In genomic region chr17:20226814-20227482, GRCh38 we compare ENCODE assay signal across 1 cellular context.
TF ChIP-seq lines count a peak whose summit lies in the region.

No MANE protein-coding gene starts in this region.

TF ChIP-seq in HepG2, 621 proteins besides CTCF, POLR2A, EP300 and RAD21 (continued from another document and continues in another):
- TF ChIP-seq, protein P1, sequence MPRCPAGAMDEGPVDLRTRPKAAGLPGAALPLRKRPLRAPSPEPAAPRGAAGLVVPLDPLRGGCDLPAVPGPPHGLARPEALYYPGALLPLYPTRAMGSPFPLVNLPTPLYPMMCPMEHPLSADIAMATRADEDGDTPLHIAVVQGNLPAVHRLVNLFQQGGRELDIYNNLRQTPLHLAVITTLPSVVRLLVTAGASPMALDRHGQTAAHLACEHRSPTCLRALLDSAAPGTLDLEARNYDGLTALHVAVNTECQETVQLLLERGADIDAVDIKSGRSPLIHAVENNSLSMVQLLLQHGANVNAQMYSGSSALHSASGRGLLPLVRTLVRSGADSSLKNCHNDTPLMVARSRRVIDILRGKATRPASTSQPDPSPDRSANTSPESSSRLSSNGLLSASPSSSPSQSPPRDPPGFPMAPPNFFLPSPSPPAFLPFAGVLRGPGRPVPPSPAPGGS (CRISPR knock-in tag; IDR thresholded peaks at IDR 0.05): no peak
- TF ChIP-seq YEATS2 (CRISPR knock-in tag; IDR thresholded peaks at IDR 0.05; ENCODE audit: borderline replicate concordance) (no peak), TSC22D2 (CRISPR knock-in tag; IDR thresholded peaks at IDR 0.05; ENCODE audit: borderline replicate concordance) (0 out of 2 replicates have a peak, but pooled peaks have one; percentile 43), ZNF761 (CRISPR knock-in tag; conservative IDR thresholded peaks at IDR 0.05) (no peak), REL (CRISPR knock-in tag; conservative IDR thresholded peaks at IDR 0.05) (no peak), ELF1 (CRISPR knock-in tag; IDR thresholded peaks at IDR 0.05) (no peak), ZNF263 (CRISPR knock-in tag; IDR thresholded peaks at IDR 0.05) (no peak), ZNF747 (CRISPR knock-in tag; IDR thresholded peaks at IDR 0.05; ENCODE audit: borderline replicate concordance) (no peak), ZBTB38 (CRISPR knock-in tag; IDR thresholded peaks at IDR 0.05) (no peak), TBX2 (CRISPR knock-in tag; IDR thresholded peaks at IDR 0.05; ENCODE audit: borderline replicate concordance) (no peak), ZNF264 (CRISPR knock-in tag; IDR thresholded peaks at IDR 0.05) (no peak), ZNF746 (CRISPR knock-in tag; IDR thresholded peaks at IDR 0.05) (no peak), ZNF558 (CRISPR knock-in tag; IDR thresholded peaks at IDR 0.05; ENCODE audit: borderline replicate concordance) (no peak), ZNF564 (CRISPR knock-in tag; IDR thresholded peaks at IDR 0.05) (no peak), ZNF230 (CRISPR knock-in tag; IDR thresholded peaks at IDR 0.05) (no peak), ZFX (CRISPR knock-in tag; IDR thresholded peaks at IDR 0.05; ENCODE audit: low read depth) (no peak), ZNF121 (CRISPR knock-in tag; IDR thresholded peaks at IDR 0.05) (no peak), NFATC3 (CRISPR knock-in tag; IDR thresholded peaks at IDR 0.05) (no peak), KLF16 (CRISPR knock-in tag; IDR thresholded peaks at IDR 0.05) (no peak), ZNF234 (CRISPR knock-in tag; conservative IDR thresholded peaks at IDR 0.05) (no peak), HHEX (CRISPR knock-in tag; IDR thresholded peaks at IDR 0.05) (no peak), ZBTB44 (CRISPR knock-in tag; IDR thresholded peaks at IDR 0.05) (no peak), SMC3 (IDR thresholded peaks at IDR 0.05; ENCODE audit: low read length) (peak; percentile 80), HDAC2 (CRISPR knock-in tag; IDR thresholded peaks at IDR 0.05) (no peak), ZNF354B (CRISPR knock-in tag; IDR thresholded peaks at IDR 0.05) (no peak)
- TF ChIP-seq, protein P2, sequence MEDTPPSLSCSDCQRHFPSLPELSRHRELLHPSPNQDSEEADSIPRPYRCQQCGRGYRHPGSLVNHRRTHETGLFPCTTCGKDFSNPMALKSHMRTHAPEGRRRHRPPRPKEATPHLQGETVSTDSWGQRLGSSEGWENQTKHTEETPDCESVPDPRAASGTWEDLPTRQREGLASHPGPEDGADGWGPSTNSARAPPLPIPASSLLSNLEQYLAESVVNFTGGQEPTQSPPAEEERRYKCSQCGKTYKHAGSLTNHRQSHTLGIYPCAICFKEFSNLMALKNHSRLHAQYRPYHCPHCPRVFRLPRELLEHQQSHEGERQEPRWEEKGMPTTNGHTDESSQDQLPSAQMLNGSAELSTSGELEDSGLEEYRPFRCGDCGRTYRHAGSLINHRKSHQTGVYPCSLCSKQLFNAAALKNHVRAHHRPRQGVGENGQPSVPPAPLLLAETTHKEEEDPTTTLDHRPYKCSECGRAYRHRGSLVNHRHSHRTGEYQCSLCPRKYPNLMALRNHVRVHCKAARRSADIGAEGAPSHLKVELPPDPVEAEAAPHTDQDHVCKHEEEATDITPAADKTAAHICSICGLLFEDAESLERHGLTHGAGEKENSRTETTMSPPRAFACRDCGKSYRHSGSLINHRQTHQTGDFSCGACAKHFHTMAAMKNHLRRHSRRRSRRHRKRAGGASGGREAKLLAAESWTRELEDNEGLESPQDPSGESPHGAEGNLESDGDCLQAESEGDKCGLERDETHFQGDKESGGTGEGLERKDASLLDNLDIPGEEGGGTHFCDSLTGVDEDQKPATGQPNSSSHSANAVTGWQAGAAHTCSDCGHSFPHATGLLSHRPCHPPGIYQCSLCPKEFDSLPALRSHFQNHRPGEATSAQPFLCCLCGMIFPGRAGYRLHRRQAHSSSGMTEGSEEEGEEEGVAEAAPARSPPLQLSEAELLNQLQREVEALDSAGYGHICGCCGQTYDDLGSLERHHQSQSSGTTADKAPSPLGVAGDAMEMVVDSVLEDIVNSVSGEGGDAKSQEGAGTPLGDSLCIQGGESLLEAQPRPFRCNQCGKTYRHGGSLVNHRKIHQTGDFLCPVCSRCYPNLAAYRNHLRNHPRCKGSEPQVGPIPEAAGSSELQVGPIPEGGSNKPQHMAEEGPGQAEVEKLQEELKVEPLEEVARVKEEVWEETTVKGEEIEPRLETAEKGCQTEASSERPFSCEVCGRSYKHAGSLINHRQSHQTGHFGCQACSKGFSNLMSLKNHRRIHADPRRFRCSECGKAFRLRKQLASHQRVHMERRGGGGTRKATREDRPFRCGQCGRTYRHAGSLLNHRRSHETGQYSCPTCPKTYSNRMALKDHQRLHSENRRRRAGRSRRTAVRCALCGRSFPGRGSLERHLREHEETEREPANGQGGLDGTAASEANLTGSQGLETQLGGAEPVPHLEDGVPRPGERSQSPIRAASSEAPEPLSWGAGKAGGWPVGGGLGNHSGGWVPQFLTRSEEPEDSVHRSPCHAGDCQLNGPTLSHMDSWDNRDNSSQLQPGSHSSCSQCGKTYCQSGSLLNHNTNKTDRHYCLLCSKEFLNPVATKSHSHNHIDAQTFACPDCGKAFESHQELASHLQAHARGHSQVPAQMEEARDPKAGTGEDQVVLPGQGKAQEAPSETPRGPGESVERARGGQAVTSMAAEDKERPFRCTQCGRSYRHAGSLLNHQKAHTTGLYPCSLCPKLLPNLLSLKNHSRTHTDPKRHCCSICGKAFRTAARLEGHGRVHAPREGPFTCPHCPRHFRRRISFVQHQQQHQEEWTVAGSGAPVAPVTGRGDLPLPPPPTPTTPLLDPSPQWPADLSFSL (CRISPR knock-in tag; IDR thresholded peaks at IDR 0.05): no peak
- TF ChIP-seq, protein P3, sequence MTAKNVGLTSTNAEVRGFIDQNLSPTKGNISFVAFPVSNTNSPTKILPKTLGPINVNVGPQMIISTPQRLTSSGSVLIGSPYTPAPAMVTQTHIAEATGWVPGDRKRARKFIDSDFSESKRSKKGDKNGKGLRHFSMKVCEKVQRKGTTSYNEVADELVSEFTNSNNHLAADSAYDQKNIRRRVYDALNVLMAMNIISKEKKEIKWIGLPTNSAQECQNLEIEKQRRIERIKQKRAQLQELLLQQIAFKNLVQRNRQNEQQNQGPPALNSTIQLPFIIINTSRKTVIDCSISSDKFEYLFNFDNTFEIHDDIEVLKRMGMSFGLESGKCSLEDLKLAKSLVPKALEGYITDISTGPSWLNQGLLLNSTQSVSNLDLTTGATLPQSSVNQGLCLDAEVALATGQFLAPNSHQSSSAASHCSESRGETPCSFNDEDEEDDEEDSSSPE (CRISPR knock-in tag; IDR thresholded peaks at IDR 0.05): no peak
- TF ChIP-seq, protein P4, sequence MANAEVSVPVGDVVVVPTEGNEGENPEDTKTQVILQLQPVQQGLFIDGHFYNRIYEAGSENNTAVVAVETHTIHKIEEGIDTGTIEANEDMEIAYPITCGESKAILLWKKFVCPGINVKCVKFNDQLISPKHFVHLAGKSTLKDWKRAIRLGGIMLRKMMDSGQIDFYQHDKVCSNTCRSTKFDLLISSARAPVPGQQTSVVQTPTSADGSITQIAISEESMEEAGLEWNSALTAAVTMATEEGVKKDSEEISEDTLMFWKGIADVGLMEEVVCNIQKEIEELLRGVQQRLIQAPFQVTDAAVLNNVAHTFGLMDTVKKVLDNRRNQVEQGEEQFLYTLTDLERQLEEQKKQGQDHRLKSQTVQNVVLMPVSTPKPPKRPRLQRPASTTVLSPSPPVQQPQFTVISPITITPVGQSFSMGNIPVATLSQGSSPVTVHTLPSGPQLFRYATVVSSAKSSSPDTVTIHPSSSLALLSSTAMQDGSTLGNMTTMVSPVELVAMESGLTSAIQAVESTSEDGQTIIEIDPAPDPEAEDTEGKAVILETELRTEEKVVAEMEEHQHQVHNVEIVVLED (CRISPR knock-in tag; IDR thresholded peaks at IDR 0.05; ENCODE audit: borderline replicate concordance): no peak
- TF ChIP-seq, protein P5, sequence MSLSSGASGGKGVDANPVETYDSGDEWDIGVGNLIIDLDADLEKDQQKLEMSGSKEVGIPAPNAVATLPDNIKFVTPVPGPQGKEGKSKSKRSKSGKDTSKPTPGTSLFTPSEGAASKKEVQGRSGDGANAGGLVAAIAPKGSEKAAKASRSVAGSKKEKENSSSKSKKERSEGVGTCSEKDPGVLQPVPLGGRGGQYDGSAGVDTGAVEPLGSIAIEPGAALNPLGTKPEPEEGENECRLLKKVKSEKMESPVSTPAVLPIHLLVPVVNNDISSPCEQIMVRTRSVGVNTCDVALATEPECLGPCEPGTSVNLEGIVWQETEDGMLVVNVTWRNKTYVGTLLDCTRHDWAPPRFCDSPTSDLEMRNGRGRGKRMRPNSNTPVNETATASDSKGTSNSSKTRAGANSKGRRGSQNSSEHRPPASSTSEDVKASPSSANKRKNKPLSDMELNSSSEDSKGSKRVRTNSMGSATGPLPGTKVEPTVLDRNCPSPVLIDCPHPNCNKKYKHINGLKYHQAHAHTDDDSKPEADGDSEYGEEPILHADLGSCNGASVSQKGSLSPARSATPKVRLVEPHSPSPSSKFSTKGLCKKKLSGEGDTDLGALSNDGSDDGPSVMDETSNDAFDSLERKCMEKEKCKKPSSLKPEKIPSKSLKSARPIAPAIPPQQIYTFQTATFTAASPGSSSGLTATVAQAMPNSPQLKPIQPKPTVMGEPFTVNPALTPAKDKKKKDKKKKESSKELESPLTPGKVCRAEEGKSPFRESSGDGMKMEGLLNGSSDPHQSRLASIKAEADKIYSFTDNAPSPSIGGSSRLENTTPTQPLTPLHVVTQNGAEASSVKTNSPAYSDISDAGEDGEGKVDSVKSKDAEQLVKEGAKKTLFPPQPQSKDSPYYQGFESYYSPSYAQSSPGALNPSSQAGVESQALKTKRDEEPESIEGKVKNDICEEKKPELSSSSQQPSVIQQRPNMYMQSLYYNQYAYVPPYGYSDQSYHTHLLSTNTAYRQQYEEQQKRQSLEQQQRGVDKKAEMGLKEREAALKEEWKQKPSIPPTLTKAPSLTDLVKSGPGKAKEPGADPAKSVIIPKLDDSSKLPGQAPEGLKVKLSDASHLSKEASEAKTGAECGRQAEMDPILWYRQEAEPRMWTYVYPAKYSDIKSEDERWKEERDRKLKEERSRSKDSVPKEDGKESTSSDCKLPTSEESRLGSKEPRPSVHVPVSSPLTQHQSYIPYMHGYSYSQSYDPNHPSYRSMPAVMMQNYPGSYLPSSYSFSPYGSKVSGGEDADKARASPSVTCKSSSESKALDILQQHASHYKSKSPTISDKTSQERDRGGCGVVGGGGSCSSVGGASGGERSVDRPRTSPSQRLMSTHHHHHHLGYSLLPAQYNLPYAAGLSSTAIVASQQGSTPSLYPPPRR (CRISPR knock-in tag; IDR thresholded peaks at IDR 0.05; ENCODE audit: borderline replicate concordance): no peak
- TF ChIP-seq, protein P6, sequence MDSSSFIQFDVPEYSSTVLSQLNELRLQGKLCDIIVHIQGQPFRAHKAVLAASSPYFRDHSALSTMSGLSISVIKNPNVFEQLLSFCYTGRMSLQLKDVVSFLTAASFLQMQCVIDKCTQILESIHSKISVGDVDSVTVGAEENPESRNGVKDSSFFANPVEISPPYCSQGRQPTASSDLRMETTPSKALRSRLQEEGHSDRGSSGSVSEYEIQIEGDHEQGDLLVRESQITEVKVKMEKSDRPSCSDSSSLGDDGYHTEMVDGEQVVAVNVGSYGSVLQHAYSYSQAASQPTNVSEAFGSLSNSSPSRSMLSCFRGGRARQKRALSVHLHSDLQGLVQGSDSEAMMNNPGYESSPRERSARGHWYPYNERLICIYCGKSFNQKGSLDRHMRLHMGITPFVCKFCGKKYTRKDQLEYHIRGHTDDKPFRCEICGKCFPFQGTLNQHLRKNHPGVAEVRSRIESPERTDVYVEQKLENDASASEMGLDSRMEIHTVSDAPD (CRISPR knock-in tag; IDR thresholded peaks at IDR 0.05): no peak
- TF ChIP-seq, protein P7, sequence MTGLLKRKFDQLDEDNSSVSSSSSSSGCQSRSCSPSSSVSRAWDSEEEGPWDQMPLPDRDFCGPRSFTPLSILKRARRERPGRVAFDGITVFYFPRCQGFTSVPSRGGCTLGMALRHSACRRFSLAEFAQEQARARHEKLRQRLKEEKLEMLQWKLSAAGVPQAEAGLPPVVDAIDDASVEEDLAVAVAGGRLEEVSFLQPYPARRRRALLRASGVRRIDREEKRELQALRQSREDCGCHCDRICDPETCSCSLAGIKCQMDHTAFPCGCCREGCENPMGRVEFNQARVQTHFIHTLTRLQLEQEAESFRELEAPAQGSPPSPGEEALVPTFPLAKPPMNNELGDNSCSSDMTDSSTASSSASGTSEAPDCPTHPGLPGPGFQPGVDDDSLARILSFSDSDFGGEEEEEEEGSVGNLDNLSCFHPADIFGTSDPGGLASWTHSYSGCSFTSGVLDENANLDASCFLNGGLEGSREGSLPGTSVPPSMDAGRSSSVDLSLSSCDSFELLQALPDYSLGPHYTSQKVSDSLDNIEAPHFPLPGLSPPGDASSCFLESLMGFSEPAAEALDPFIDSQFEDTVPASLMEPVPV (CRISPR knock-in tag; IDR thresholded peaks at IDR 0.05): no peak
- TF ChIP-seq, protein P8, sequence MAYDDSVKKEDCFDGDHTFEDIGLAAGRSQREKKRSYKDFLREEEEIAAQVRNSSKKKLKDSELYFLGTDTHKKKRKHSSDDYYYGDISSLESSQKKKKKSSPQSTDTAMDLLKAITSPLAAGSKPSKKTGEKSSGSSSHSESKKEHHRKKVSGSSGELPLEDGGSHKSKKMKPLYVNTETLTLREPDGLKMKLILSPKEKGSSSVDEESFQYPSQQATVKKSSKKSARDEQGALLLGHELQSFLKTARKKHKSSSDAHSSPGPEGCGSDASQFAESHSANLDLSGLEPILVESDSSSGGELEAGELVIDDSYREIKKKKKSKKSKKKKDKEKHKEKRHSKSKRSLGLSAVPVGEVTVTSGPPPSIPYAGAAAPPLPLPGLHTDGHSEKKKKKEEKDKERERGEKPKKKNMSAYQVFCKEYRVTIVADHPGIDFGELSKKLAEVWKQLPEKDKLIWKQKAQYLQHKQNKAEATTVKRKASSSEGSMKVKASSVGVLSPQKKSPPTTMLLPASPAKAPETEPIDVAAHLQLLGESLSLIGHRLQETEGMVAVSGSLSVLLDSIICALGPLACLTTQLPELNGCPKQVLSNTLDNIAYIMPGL (CRISPR knock-in tag; IDR thresholded peaks at IDR 0.05; ENCODE audit: borderline replicate concordance in 1 of 2, low read depth in 1 of 2): peak in 1 of 2 experiments; percentile 50; a peak in 2 of 4 replicates
- TF ChIP-seq, protein P9, sequence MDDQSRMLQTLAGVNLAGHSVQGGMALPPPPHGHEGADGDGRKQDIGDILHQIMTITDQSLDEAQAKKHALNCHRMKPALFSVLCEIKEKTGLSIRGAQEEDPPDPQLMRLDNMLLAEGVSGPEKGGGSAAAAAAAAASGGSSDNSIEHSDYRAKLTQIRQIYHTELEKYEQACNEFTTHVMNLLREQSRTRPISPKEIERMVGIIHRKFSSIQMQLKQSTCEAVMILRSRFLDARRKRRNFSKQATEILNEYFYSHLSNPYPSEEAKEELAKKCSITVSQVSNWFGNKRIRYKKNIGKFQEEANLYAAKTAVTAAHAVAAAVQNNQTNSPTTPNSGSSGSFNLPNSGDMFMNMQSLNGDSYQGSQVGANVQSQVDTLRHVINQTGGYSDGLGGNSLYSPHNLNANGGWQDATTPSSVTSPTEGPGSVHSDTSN (CRISPR knock-in tag; IDR thresholded peaks at IDR 0.05; ENCODE audit: borderline replicate concordance): no peak
